8 cellular contexts compared by ENCODE assay signal in genomic region chr17:50944054-50944901, GRCh38.
DNase-seq lines count a peak whose midpoint lies in the region; ATAC-seq and TF ChIP-seq lines count a peak whose summit lies in the region.

No MANE protein-coding gene starts in this region.

- H3K9me3 Mint-ChIP-seq in activated naive CD4-positive, alpha-beta T cell treated with anti-CD3 and anti-CD28 coated beads, Interleukin-2, amount 50 U/mL, for 72 hours: no peaks in the 10 kb centered on the region

- no peaks in the 10 kb centered on the region for H3K9me3 ChIP-seq in right atrium auricular region

- 4% methylated on average over 61 of the region's 61 CpGs for WGBS in urinary bladder

- TF ChIP-seq CTCF in right atrium auricular region (IDR thresholded peaks at IDR 0.05): peak in 1 of 2 donors; percentile 25

- H3K4me3 ChIP-seq in right atrium auricular region (peak overlapping the region; percentile 41 to 52), urinary bladder (ENCODE audit: low read depth, low read length) (peak overlapping the region; percentile 46)

- H3K36me3 Mint-ChIP-seq in activated naive CD4-positive, alpha-beta T cell treated with anti-CD3 and anti-CD28 coated beads, Interleukin-2, amount 50 U/mL, for 72 hours: no peaks in the 10 kb centered on the region

- ATAC-seq in SK-N-SH treated with all-trans-retinoic acid at 6 μM for 48 hours: peak; percentile 70
- peak; percentile 84 to 90 for ATAC-seq in activated naive CD4-positive, alpha-beta T cell treated with anti-CD3 and anti-CD28 coated beads, Interleukin-2, amount 50 U/mL, for 72 hours
- no peak for ATAC-seq in HG02678 (IDR thresholded peaks at IDR 0.05; ENCODE audit: unreplicated experiment)

- peak; percentile 86 for DNase-seq in DMS153 (lab: John Stamatoyannopoulos, UW)
- DNase-seq in HuH-7 (ENCODE audit: low spot score): peak; percentile 98
- peak; percentile 74 to 86 for DNase-seq in activated naive CD4-positive, alpha-beta T cell treated with anti-CD3 and anti-CD28 coated beads, Interleukin-2, amount 50 U/mL, for 72 hours (ENCODE audit: low spot score in 2 of 2)
- DNase-seq in right atrium auricular region (ENCODE audit: low spot score): no peak
- peak; percentile 85 for DNase-seq in putamen (ENCODE audit: low spot score)

- peak overlapping the region; percentile 85 to 89 for H3K27ac ChIP-seq in right atrium auricular region
- H3K27ac ChIP-seq in urinary bladder (ENCODE audit: low read depth): peak overlapping the region; percentile 90

- H3K36me3 ChIP-seq in right atrium auricular region (no peaks in the 10 kb centered on the region), urinary bladder (ENCODE audit: insufficient read depth) (no peaks in the 10 kb centered on the region)

- H3K4me1 ChIP-seq in right atrium auricular region: peaks cover 0 to 36% of the 10 kb centered on the region in 2 donors
- no peaks in the 10 kb centered on the region for H3K4me1 ChIP-seq in urinary bladder (ENCODE audit: insufficient read depth)

- H3K27ac Mint-ChIP-seq in activated naive CD4-positive, alpha-beta T cell treated with anti-CD3 and anti-CD28 coated beads, Interleukin-2, amount 50 U/mL, for 72 hours: peak overlapping the region; percentile 83 to 90

- H3K27me3 ChIP-seq in right atrium auricular region: no peaks in the 10 kb centered on the region

TF ChIP-seq in SK-N-SH treated with all-trans-retinoic acid at 6 μM for 48 hours, 23 proteins besides CTCF, POLR2A, EP300 and RAD21:
- TF ChIP-seq TCF4 (CRISPR knock-in tag; IDR thresholded peaks at IDR 0.05; ENCODE audit: borderline replicate concordance) (no peak), ZFP3 (CRISPR knock-in tag; IDR thresholded peaks at IDR 0.05) (0 out of 2 replicates have a peak, but pooled peaks have one; percentile 23), TSHZ2 (CRISPR knock-in tag; IDR thresholded peaks at IDR 0.05) (0 out of 2 replicates have a peak, but pooled peaks have one; percentile 12)
